In genomic region chr2:25290811-25291510, GRCh38 we compare ENCODE assay signal across 10 cellular contexts. TPM values are rescaled to one million over a fixed set of nuclear protein-coding genes. Genes with fewer than 3 reads are reported as not detected.
DNase-seq lines count a peak whose midpoint lies in the region; ATAC-seq, FAIRE-seq and TF ChIP-seq lines count a peak whose summit lies in the region.
"Had no signal": no experiment of that assay in that cellular context is flagged by ENCODE, and none has a peak within 500 bp of the region (broad histone marks: within the 10 kb centered on the region; RNA-seq: fewer than 3 reads in every experiment).

No MANE protein-coding gene starts in this region.

- no peak overlapping the region for H3K27ac ChIP-seq in H1 (ENCODE audit: low read depth, low read length)
- H3K27ac ChIP-seq in foreskin keratinocyte: no peak overlapping the region

- H3K23ac ChIP-seq in H1 (ENCODE audit: insufficient read length): no peak overlapping the region

- H2AFZ ChIP-seq in H1 (ENCODE audit: low read length): no peak overlapping the region

- H2BK120ac ChIP-seq in H1 (replicated peaks; ENCODE audit: low read depth, low read length): no peak overlapping the region

- no peak overlapping the region for H3K4ac ChIP-seq in H1 (replicated peaks; ENCODE audit: insufficient read length, low read depth, low read length)

- H2BK12ac ChIP-seq in H1 (ENCODE audit: low read depth, low read length): no peak overlapping the region

- H4K91ac ChIP-seq in H1 (replicated peaks; ENCODE audit: insufficient read length, low read length): no peak overlapping the region

- TF ChIP-seq CTCF in H1 (IDR thresholded peaks at IDR 0.05; ENCODE audit: control extremely low read depth in 1 of 3, insufficient read depth in 1 of 3, low read depth in 1 of 3, low read length in 3 of 3) (no peak), foreskin keratinocyte (conservative IDR thresholded peaks at IDR 0.05) (no peak)

- H3K23me2 ChIP-seq in H1 (ENCODE audit: low read depth, low read length): no peaks in the 10 kb centered on the region

- POLR2A ChIA-PET in H1 (lab: Charles Lee; ENCODE audit: partially characterized antibody): no interaction called here

- no peaks in the 10 kb centered on the region for H3K79me2 ChIP-seq in H1 (ENCODE audit: control insufficient read depth in 1 of 2, insufficient read depth in 2 of 2, low read length in 2 of 2)

- H3K14ac ChIP-seq in H1 (ENCODE audit: insufficient read length): no peak overlapping the region

- WGBS in H1 (ENCODE audit: extremely low coverage in 1 of 2, insufficient coverage in 1 of 2, insufficient read length in 1 of 2, insufficient replicate concordance in 2 of 2, low coverage in 1 of 2, low lambda C conversion rate in 2 of 2, missing lambda C conversion rate in 1 of 2), 2 experiments: 88% methylated on average over 18 of the region's 20 CpGs; no CpG with 5 or more reads in 1 of the 2 experiments

- DNase-seq in DMS153 (lab: John Stamatoyannopoulos, UW): peak; percentile 18
- DNase-seq in DMS153 treated with DMSO at 0.1 percent for 48 hours (lab: John Stamatoyannopoulos, UW; ENCODE audit: unreplicated experiment): no peak
- DNase-seq in NCI-H69 (lab: John Stamatoyannopoulos, UW): peak; percentile 26
- DNase-seq in H1 (ENCODE audit: low read depth in 1 of 2, low spot score in 2 of 2): no peak
- DNase-seq in foreskin keratinocyte: no peak
- no peak for DNase-seq in MV-4-11 (lab: John Stamatoyannopoulos, UW)
- DNase-seq: 8988T, T-helper 2 cell had no signal

- no peak for TF ChIP-seq RAD21 in H1 (IDR thresholded peaks at IDR 0.05 in 1 of 2, conservative IDR thresholded peaks at IDR 0.05 in 1 of 2; ENCODE audit: low read depth in 2 of 2, low read length in 2 of 2)

- no peak overlapping the region for H2BK15ac ChIP-seq in H1 (ENCODE audit: low read length)

- TF ChIP-seq POLR2A in H1 (IDR thresholded peaks at IDR 0.05; ENCODE audit: control extremely low read depth in 1 of 2, low read depth in 2 of 2, low read length in 2 of 2): no peak

- FAIRE-seq in H1 (lab: Jason Lieb, UNC): no peak

- H3K4me2 ChIP-seq in H1 (ENCODE audit: insufficient read depth in 1 of 2, low read depth in 2 of 2, low read length in 2 of 2) (no peak overlapping the region), skeletal muscle satellite cell (ENCODE audit: low read length) (peak overlapping the region; percentile 71)

- H4K8ac ChIP-seq in H1 (ENCODE audit: extremely low read depth, insufficient read depth, low read length): peak overlapping the region; percentile 8; the same call in 1 of the 2 replicates

- H2BK20ac ChIP-seq in H1 (ENCODE audit: low read length): no peak overlapping the region

- 0 out of 2 replicates have a peak overlapping the region, but pooled peaks have one; percentile 60 for H2BK5ac ChIP-seq in H1 (ENCODE audit: low read depth, low read length)

- CTCF ChIA-PET in H1 (lab: Charles Lee; ENCODE audit: partially characterized antibody): interaction anchor here (1.2 to 3.3 kb wide), 5 partner anchors 11 to 46 kb away, joined by 3 to 15 read pairs (median 7); no protein-coding TSS in a partner anchor

- H3K9ac ChIP-seq in H1 (replicated peaks in 1 of 4; ENCODE audit: extremely low read depth in 1 of 4, low read depth in 3 of 4, low read length in 3 of 4): no peak overlapping the region
- peak overlapping the region; percentile 41 for H3K9ac ChIP-seq in skeletal muscle satellite cell (ENCODE audit: low read depth, low read length)

- no peaks in the 10 kb centered on the region for H3K36me3 ChIP-seq in H1 (ENCODE audit: control insufficient read depth in 2 of 4, insufficient read depth in 4 of 4, low read length in 3 of 4)
- no peaks in the 10 kb centered on the region for H3K36me3 ChIP-seq in skeletal muscle satellite cell (ENCODE audit: insufficient read depth, low read length)

- no peak for TF ChIP-seq EP300 in H1 (IDR thresholded peaks at IDR 0.05; ENCODE audit: borderline replicate concordance in 1 of 2, low read depth in 2 of 2, low read length in 2 of 2)

- H3K9me3 ChIP-seq in H1 (ENCODE audit: insufficient read depth in 2 of 2, low read depth in 1 of 2, low read length in 1 of 2) (no peaks in the 10 kb centered on the region), skeletal muscle satellite cell (replicated peaks; ENCODE audit: low read length) (no peaks in the 10 kb centered on the region)

- no peak overlapping the region for H2AK5ac ChIP-seq in H1 (ENCODE audit: low read depth, low read length)

- H3K56ac ChIP-seq in H1 (replicated peaks; ENCODE audit: insufficient read length, low read depth, low read length): no peak overlapping the region

- H3K4me3 ChIP-seq in H1 (ENCODE audit: extremely low read depth in 1 of 4, insufficient read depth in 2 of 4, low read depth in 3 of 4, low read length in 4 of 4) (no peak overlapping the region), skeletal muscle satellite cell (ENCODE audit: low read length) (peak overlapping the region; percentile 47)

- no peaks in the 10 kb centered on the region for H3K79me1 ChIP-seq in H1 (ENCODE audit: low read depth, low read length)

- H3K4me1 ChIP-seq in H1 (replicated peaks in 1 of 4; ENCODE audit: control insufficient read depth in 3 of 4, insufficient read depth in 4 of 4, low read length in 3 of 4): peaks cover 0 to 11% (median 9%) of the 10 kb centered on the region in 4 experiments; a peak in 5 of 7 replicates
- H3K4me1 ChIP-seq in skeletal muscle satellite cell (ENCODE audit: control insufficient read depth, insufficient read depth, low read length): peaks cover 28% of the 10 kb centered on the region
- H3K4me1 ChIP-seq in foreskin keratinocyte: peaks cover 9% of the 10 kb centered on the region

- no peak overlapping the region; the same call in 1 of the 2 replicates for H3K18ac ChIP-seq in H1 (ENCODE audit: extremely low read depth, low read length)

- H4K5ac ChIP-seq in H1 (ENCODE audit: insufficient read length, low read depth, low read length): no peak overlapping the region

- ATAC-seq in foreskin keratinocyte: no peak
- no peak for ATAC-seq in HG03354 (IDR thresholded peaks at IDR 0.05; ENCODE audit: poor library complexity, severe bottlenecking, unreplicated experiment)

- H4K20me1 ChIP-seq in H1 (replicated peaks in 1 of 2; ENCODE audit: control insufficient read depth in 1 of 2, insufficient read depth in 2 of 2, low read length in 2 of 2): no peaks in the 10 kb centered on the region

- H3K27me3 ChIP-seq in H1 (replicated peaks in 1 of 4; ENCODE audit: control insufficient read depth in 3 of 4, extremely low read depth in 1 of 4, insufficient read depth in 3 of 4, low read length in 3 of 4) (no peaks in the 10 kb centered on the region), skeletal muscle satellite cell (ENCODE audit: control insufficient read depth, insufficient read depth, low read length) (no peaks in the 10 kb centered on the region), foreskin keratinocyte (no peaks in the 10 kb centered on the region)

TF ChIP-seq in H1, 55 proteins besides CTCF, POLR2A, EP300 and RAD21 (continues in another document):
- TF ChIP-seq E2F6 (IDR thresholded peaks at IDR 0.05) (no peak), RXRA (IDR thresholded peaks at IDR 0.05; ENCODE audit: insufficient read depth, low read depth, low read length) (no peak), SP4 (IDR thresholded peaks at IDR 0.05; ENCODE audit: low read length) (no peak), ASH2L (IDR thresholded peaks at IDR 0.05; ENCODE audit: low read length) (no peak), RBBP5 (IDR thresholded peaks at IDR 0.05; ENCODE audit: borderline replicate concordance, low read depth, low read length) (no peak), TAF7 (optimal IDR thresholded peaks at IDR 0.05; ENCODE audit: borderline replicate concordance, low read depth, low read length) (no peak), MAFK (IDR thresholded peaks at IDR 0.05; ENCODE audit: low read depth, low read length) (no peak), RNF2 (IDR thresholded peaks at IDR 0.05; ENCODE audit: borderline replicate concordance, low read depth, low read length, missing control alignments, poor library complexity, severe bottlenecking) (no peak), CHD1 (IDR thresholded peaks at IDR 0.05; ENCODE audit: low read depth, low read length) (no peak), SIN3A (conservative IDR thresholded peaks at IDR 0.05 in 1 of 2, IDR thresholded peaks at IDR 0.05 in 1 of 2; ENCODE audit: low read depth in 1 of 2, low read length in 2 of 2) (no peak), NRF1 (IDR thresholded peaks at IDR 0.05; ENCODE audit: low read depth, low read length) (no peak), SAP30 (IDR thresholded peaks at IDR 0.05; ENCODE audit: insufficient read depth, insufficient replicate concordance, low read length) (no peak), SP2 (IDR thresholded peaks at IDR 0.05; ENCODE audit: low read length) (no peak), HDAC6 (IDR thresholded peaks at IDR 0.05; ENCODE audit: low read depth, low read length) (no peak), YY1 (IDR thresholded peaks at IDR 0.05; ENCODE audit: low read depth, low read length) (no peak), CBX8 (IDR thresholded peaks at IDR 0.05; ENCODE audit: borderline replicate concordance, low read depth, low read length) (no peak), TBP (IDR thresholded peaks at IDR 0.05; ENCODE audit: low read depth, low read length) (no peak), SIRT6 (IDR thresholded peaks at IDR 0.05; ENCODE audit: low read length) (no peak)
- TF ChIP-seq, protein P1, sequence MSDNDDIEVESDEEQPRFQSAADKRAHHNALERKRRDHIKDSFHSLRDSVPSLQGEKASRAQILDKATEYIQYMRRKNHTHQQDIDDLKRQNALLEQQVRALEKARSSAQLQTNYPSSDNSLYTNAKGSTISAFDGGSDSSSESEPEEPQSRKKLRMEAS (IDR thresholded peaks at IDR 0.05): no peak

RNA-seq across cellular contexts. Expression of gene DNMT3A, which starts 50.8 kb away (rescaled TPM):
- total RNA-seq in H1 (2021; fragmentation: NEBNext Ultra II Directional; extraction: Animal tissue kit (Norgen Biotek cat#: 25700)): 162 and 178 TPM in 2 replicates
- 33.6 and 50.8 TPM in 2 replicates for polyA plus RNA-seq in H1 (2011; rRNA removed)
- polyA plus RNA-seq in H1 (2011; cell fraction: cytosol; rRNA removed): 36.6 TPM
- 120 TPM for polyA plus RNA-seq in H1 (2011; cell fraction: nucleus; rRNA removed)
- polyA plus RNA-seq in H1 (2012, experiment 1 of 2): 95.4 to 118 TPM (median 100 TPM) in 4 replicates
- 19.1 TPM for polyA plus RNA-seq in H1 (2012, experiment 2 of 2)
- 58.9 TPM for polyA plus RNA-seq in H1 (2013, experiment 1 of 2)
- 54.4 TPM for polyA plus RNA-seq in H1 (2013, experiment 2 of 2)
- polyA minus RNA-seq in H1 (2011; rRNA and poly(A)+ RNA removed): 80.2 and 102 TPM in 2 replicates
- 99.8 TPM for polyA minus RNA-seq in H1 (2011; cell fraction: cytosol; rRNA and poly(A)+ RNA removed)
- polyA minus RNA-seq in H1 (2011; cell fraction: nucleus; rRNA and poly(A)+ RNA removed): 85.2 TPM
- 4.8 and 7.1 TPM in 2 replicates for total RNA-seq in skeletal muscle satellite cell (2012; rRNA removed)
- total RNA-seq in foreskin keratinocyte: 6.6 and 8.0 TPM in 2 replicates
- 3.0 and 3.2 TPM in 2 replicates for polyA plus RNA-seq in foreskin keratinocyte

Comparison
In these comparisons a context has a peak if more than half of its experiments do, and no peak if none do; other contexts are left out.
1. DNase-seq: peak in DMS153 (single experiment) and NCI-H69 (single experiment); none in DMS153 treated with DMSO at 0.1 percent for 48 hours (single experiment), H1 (0 of 2), foreskin keratinocyte (0 of 2) and MV-4-11 (single experiment).
2. RNA of gene DNMT3A, which starts 50.8 kb away (total RNA-seq): 162 to 178 TPM in H1; 6.6 to 8.0 TPM in foreskin keratinocyte; every median in the first group is over 10 times any median in the second.